9 cellular contexts compared by ENCODE assay signal in the genomic region with DNA sequence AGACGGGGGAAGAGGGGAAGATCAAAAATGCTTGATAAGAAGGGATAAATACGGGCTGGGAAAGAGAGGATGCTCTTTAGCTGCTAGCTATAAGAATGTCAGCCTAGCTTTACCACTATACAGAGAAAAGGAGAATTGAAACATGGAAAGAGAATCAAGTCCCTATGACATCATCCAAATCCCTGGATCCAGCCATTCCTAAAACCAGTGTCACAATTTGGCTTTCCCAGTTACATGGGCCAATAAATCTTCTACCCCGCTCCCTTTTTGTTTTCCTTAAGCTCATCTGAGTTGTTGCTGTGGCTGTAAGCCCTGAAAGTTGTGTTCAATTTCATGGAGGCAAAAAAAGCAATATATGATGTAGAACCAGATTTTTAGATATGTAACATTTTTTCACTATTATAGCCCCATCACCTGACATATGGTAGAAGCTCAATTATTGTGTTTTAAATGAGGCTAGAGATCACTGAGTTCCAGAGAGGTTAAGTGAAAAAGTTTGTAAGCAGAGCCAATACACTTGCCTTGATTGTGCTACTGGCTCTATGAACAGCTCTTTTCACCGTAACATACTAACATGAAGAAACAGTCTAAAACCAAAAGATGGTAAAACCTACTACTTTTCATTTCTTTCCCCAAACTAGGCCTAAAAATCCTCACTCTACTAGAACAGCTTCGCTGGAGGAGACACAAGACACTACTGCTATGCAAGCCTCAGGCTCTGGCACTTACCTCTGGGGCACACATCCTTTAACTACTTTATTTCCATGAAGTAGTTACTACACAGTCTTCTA. TPM values are rescaled to one million over a fixed set of nuclear protein-coding genes. Genes with fewer than 3 reads are reported as not detected.
DNase-seq lines count a peak whose midpoint lies in the region; ATAC-seq and TF ChIP-seq lines count a peak whose summit lies in the region.
"Had no signal": no experiment of that assay in that cellular context is flagged by ENCODE, and none has a peak within 500 bp of the region (broad histone marks: within the 10 kb centered on the region; RNA-seq: fewer than 3 reads in every experiment).

No MANE protein-coding gene starts in this region.

- H3K9me3 ChIP-seq in stomach = no peaks in the 10 kb centered on the region

- 66 to 68% (median 68%) methylated on average over 5 of the region's 5 CpGs for WGBS in stomach, 5 donors

- H3K4me3 Mint-ChIP-seq in activated T-cell treated with anti-CD3 and anti-CD28 coated beads, Interleukin-2, amount 50 U/mL, for 4 hours = peak overlapping the region; percentile 95

- H3K4me1 Mint-ChIP-seq in activated T-cell treated with anti-CD3 and anti-CD28 coated beads, Interleukin-2, amount 50 U/mL, for 4 hours (ENCODE audit: low read depth) = peaks cover 43% of the 10 kb centered on the region

- H3K27ac ChIP-seq in stomach = peak overlapping the region in 4 of 5 donors; percentile 25 to 99 (median 74)

- H3K4me3 ChIP-seq in fibroblast of pulmonary artery (replicated peaks; ENCODE audit: low read depth, low read length) (peak overlapping the region; percentile 70), stomach (peak overlapping the region in 1 of 4 donors; percentile 18)

- no peaks in the 10 kb centered on the region for H3K36me3 ChIP-seq in stomach

- ATAC-seq in activated T-cell treated with anti-CD3 and anti-CD28 coated beads, Interleukin-2, amount 50 U/mL, for 4 hours = no peak
- ATAC-seq in HG02623 (IDR thresholded peaks at IDR 0.05; ENCODE audit: unreplicated experiment) = no peak
- no peak for ATAC-seq in GM18873 (IDR thresholded peaks at IDR 0.05; ENCODE audit: low FRiP score, unreplicated experiment)

- intact Hi-C loops in stomach (cut with DNase I; ENCODE audit: low total_unique reads) = no loop called here

- DNase-seq in activated T-cell treated with anti-CD3 and anti-CD28 coated beads, Interleukin-2, amount 50 U/mL, for 4 hours = no peak
- no peak for DNase-seq in activated T-cell treated with anti-CD3 and anti-CD28 coated beads, Interleukin-2, amount 50 U/mL, for 48 hours
- DNase-seq in SKM-1 (lab: John Stamatoyannopoulos, UW; ENCODE audit: unreplicated experiment) (peak; percentile 26), fibroblast of pulmonary artery (ENCODE audit: low read depth) (no peak), stomach (no peak), COLO829 (ENCODE audit: low spot score) (no peak)
- DNase-seq: AML-193 had no signal

- peaks cover 40 to 86% (median 59%) of the 10 kb centered on the region in 4 donors for H3K4me1 ChIP-seq in stomach

- no peak for TF ChIP-seq EP300 in stomach (IDR thresholded peaks at IDR 0.05)

- H3K9me3 Mint-ChIP-seq in activated T-cell treated with anti-CD3 and anti-CD28 coated beads, Interleukin-2, amount 50 U/mL, for 4 hours = no peaks in the 10 kb centered on the region

- no peaks in the 10 kb centered on the region for H3K27me3 ChIP-seq in stomach

- TF ChIP-seq POLR2A in stomach (IDR thresholded peaks at IDR 0.05) = no peak

- TF ChIP-seq CTCF in fibroblast of pulmonary artery (IDR thresholded peaks at IDR 0.05; ENCODE audit: low read length, missing control alignments) (no peak), stomach (IDR thresholded peaks at IDR 0.05) (no peak)

- peaks cover 18% of the 10 kb centered on the region for H3K36me3 Mint-ChIP-seq in activated T-cell treated with anti-CD3 and anti-CD28 coated beads, Interleukin-2, amount 50 U/mL, for 4 hours (ENCODE audit: insufficient read depth)

- H3K27me3 Mint-ChIP-seq in activated T-cell treated with anti-CD3 and anti-CD28 coated beads, Interleukin-2, amount 50 U/mL, for 4 hours (ENCODE audit: low read depth) = no peaks in the 10 kb centered on the region

RNA-seq across cellular contexts. Expression of a gene that starts 4.3 kb away (rescaled TPM):
- 10 to 100 TPM; 62.7 to 86.3 (median 70.1) TPM for total RNA-seq in activated T-cell treated with anti-CD3 and anti-CD28 coated beads, Interleukin-2, amount 50 U/mL, for 4 hours
- 10 to 100 TPM; 22.9 to 97.9 (median 39.1) TPM for total RNA-seq in stomach
- 10 to 100 TPM; 12.2 to 13.6 (median 13.0) TPM for polyA plus RNA-seq in stomach
